Comparison of ENCODE assay signal across 8 cellular contexts in genomic region chr1:94927405-94928175, GRCh38. TPM values are rescaled to one million over a fixed set of nuclear protein-coding genes. Genes with fewer than 3 reads are reported as not detected.
DNase-seq lines count a peak whose midpoint lies in the region; ATAC-seq, FAIRE-seq and TF ChIP-seq lines count a peak whose summit lies in the region.

No MANE protein-coding gene starts in this region.

- no peaks in the 10 kb centered on the region for H3K9me3 Mint-ChIP-seq in neural crest cell

- H3K36me3 Mint-ChIP-seq in neural crest cell (ENCODE audit: low read depth), result peaks cover 2% of the 10 kb centered on the region

- peaks cover 9% of the 10 kb centered on the region for H3K27me3 Mint-ChIP-seq in neural crest cell (ENCODE audit: low read depth)

- no peak overlapping the region for H3K9ac ChIP-seq in SK-N-MC (ENCODE audit: insufficient read length)

- peak overlapping the region; percentile 96 for H3K4me3 Mint-ChIP-seq in neural crest cell

- intact Hi-C loops in esophagus muscularis mucosa (cut with DNase I), result loop anchor here (2.0 to 5.0 kb wide), 2 partner anchors 95 to 115 kb away; no protein-coding TSS in a partner anchor

- no peak for FAIRE-seq in GM12892 (lab: Jason Lieb, UNC)

- H3K4me1 Mint-ChIP-seq in neural crest cell, result peaks cover 69% of the 10 kb centered on the region

- DNase-seq in GM03348 (ENCODE audit: low spot score) (peak; percentile 27), SK-N-MC (ENCODE audit: low read depth, low spot score) (no peak), esophagus muscularis mucosa (ENCODE audit: extremely low spot score) (no peak), neural crest cell (ENCODE audit: low read depth, low spot score) (no peak), AG08395 (ENCODE audit: low spot score) (no peak), GM12892 (ENCODE audit: insufficient read length) (no peak), OCI-M1 (lab: John Stamatoyannopoulos, UW) (no peak)

- H3K27ac ChIP-seq in SK-N-MC (no peak overlapping the region), esophagus muscularis mucosa (replicated peaks in 1 of 4) (peak overlapping the region; percentile 98 to 100 (median 99))

- peaks cover 11% of the 10 kb centered on the region for H3K36me3 ChIP-seq in SK-N-MC (ENCODE audit: insufficient read depth, low read length)
- H3K36me3 ChIP-seq in esophagus muscularis mucosa, result peaks cover 0 to 7% (median 4%) of the 10 kb centered on the region in 4 donors

- TF ChIP-seq CTCF in esophagus muscularis mucosa (IDR thresholded peaks at IDR 0.05) (no peak), neural crest cell (conservative IDR thresholded peaks at IDR 0.05) (no peak)

- H3K4me3 ChIP-seq in SK-N-MC (peak overlapping the region; percentile 94), esophagus muscularis mucosa (peak overlapping the region; percentile 71 to 93 (median 80))

- H3K27me3 ChIP-seq in esophagus muscularis mucosa, result no peaks in the 10 kb centered on the region

- TF ChIP-seq POLR2A in esophagus muscularis mucosa (IDR thresholded peaks at IDR 0.05; ENCODE audit: low read depth), result no peak
- no peak for TF ChIP-seq POLR2A in GM12892 (IDR thresholded peaks at IDR 0.05; ENCODE audit: low read depth, low read length)

- H3K9me3 ChIP-seq in SK-N-MC (ENCODE audit: low read depth, low read length) (no peaks in the 10 kb centered on the region), esophagus muscularis mucosa (no peaks in the 10 kb centered on the region)

- TF ChIP-seq EP300 in esophagus muscularis mucosa (IDR thresholded peaks at IDR 0.05), result no peak

- WGBS in esophagus muscularis mucosa, result 12% methylated on average over 24 of the region's 40 CpGs

- peak; percentile 19 for ATAC-seq in HG02938 (IDR thresholded peaks at IDR 0.05; ENCODE audit: unreplicated experiment)

- H3K27ac Mint-ChIP-seq in neural crest cell (ENCODE audit: unreplicated experiment), result peak overlapping the region; percentile 99

- peaks cover 26 to 61% (median 60%) of the 10 kb centered on the region in 4 donors for H3K4me1 ChIP-seq in esophagus muscularis mucosa

RNA-seq across cellular contexts. Expression of gene CNN3, which starts 0.7 kb away (rescaled TPM):
- total RNA-seq in esophagus muscularis mucosa (100 to 1,000 TPM; 140 to 268 (median 194) TPM), neural crest cell (318 and 322 TPM in 2 replicates)
- 18.2 TPM for polyA plus RNA-seq in GM12892 (2012; ENCODE audit: missing spikeins)
